In genomic region chr6:18585032-18585573, GRCh38 we compare ENCODE assay signal across 9 cellular contexts.
A peak's percentile ranks its signal among the peaks of the same experiment; 100 is the strongest.
DNase-seq lines count a peak whose midpoint lies in the region; ATAC-seq, FAIRE-seq and TF ChIP-seq lines count a peak whose summit lies in the region.
"Had no signal": no experiment of that assay in that cellular context is flagged by ENCODE, and none has a peak within 500 bp of the region (broad histone marks: within the 10 kb centered on the region; RNA-seq: fewer than 3 reads in every experiment).

No MANE protein-coding gene starts in this region.

- H3K9me3 Mint-ChIP-seq in activated T-cell treated with anti-CD3 and anti-CD28 coated beads, Interleukin-2, amount 50 U/mL, for 4 hours, result no peaks in the 10 kb centered on the region
- H3K9me3 Mint-ChIP-seq: IgD-negative memory B cell had no signal

- no peaks in the 10 kb centered on the region for H3K4me1 ChIP-seq in mucosa of descending colon (ENCODE audit: low read depth)

- no peak for FAIRE-seq in bronchial epithelial cell (lab: Jason Lieb, UNC)

- H3K36me3 ChIP-seq in bronchial epithelial cell (ENCODE audit: control insufficient read depth, insufficient read depth, low read length), result no peaks in the 10 kb centered on the region
- H3K36me3 ChIP-seq in mucosa of descending colon (ENCODE audit: low read depth), result no peaks in the 10 kb centered on the region

- no peak overlapping the region for H3K4me3 Mint-ChIP-seq in activated T-cell treated with anti-CD3 and anti-CD28 coated beads, Interleukin-2, amount 50 U/mL, for 4 hours
- H3K4me3 Mint-ChIP-seq: IgD-negative memory B cell had no signal

- H3K27me3 Mint-ChIP-seq in activated T-cell treated with anti-CD3 and anti-CD28 coated beads, Interleukin-2, amount 50 U/mL, for 4 hours (ENCODE audit: low read depth), result peaks cover 4% of the 10 kb centered on the region

- no peaks in the 10 kb centered on the region for H3K27me3 ChIP-seq in bronchial epithelial cell (ENCODE audit: control insufficient read depth, insufficient read depth, low read length)

- intact Hi-C loops in mucosa of descending colon (cut with DNase I, micrococcal nuclease), result no loop called here

- H3K4me1 Mint-ChIP-seq in activated T-cell treated with anti-CD3 and anti-CD28 coated beads, Interleukin-2, amount 50 U/mL, for 4 hours (ENCODE audit: low read depth), result no peaks in the 10 kb centered on the region

- H3K9me3 ChIP-seq in mucosa of descending colon, result no peaks in the 10 kb centered on the region

- H3K36me3 Mint-ChIP-seq in activated T-cell treated with anti-CD3 and anti-CD28 coated beads, Interleukin-2, amount 50 U/mL, for 4 hours (ENCODE audit: insufficient read depth), result no peaks in the 10 kb centered on the region
- H3K36me3 Mint-ChIP-seq: IgD-negative memory B cell had no signal

- DNase-seq in DMS53 (lab: John Stamatoyannopoulos, UW) (peak; percentile 96), NCI-H2171 (lab: John Stamatoyannopoulos, UW) (peak; percentile 9), bronchial epithelial cell (ENCODE audit: low read depth) (peak; percentile 76), mucosa of descending colon (peak in 2 of 3 donors; percentile 45 to 51)
- DNase-seq in activated naive CD4-positive, alpha-beta T cell treated with Interleukin-2 at 50 U/mL for 16 hours, result no peak
- no peak for DNase-seq in activated T-cell treated with anti-CD3 and anti-CD28 coated beads, Interleukin-2, amount 50 U/mL, for 4 hours

- TF ChIP-seq CTCF in bronchial epithelial cell (IDR thresholded peaks at IDR 0.05; ENCODE audit: insufficient read depth, low read length, severe bottlenecking) (no peak), mucosa of descending colon (IDR thresholded peaks at IDR 0.05) (no peak)

- H3K4me3 ChIP-seq in bronchial epithelial cell (ENCODE audit: low read depth, low read length), result no peak overlapping the region
- no peak overlapping the region for H3K4me3 ChIP-seq in mucosa of descending colon

- ATAC-seq in mucosa of descending colon (peak; percentile 91), HG03045 (IDR thresholded peaks at IDR 0.05; ENCODE audit: unreplicated experiment) (no peak), HG02852 (IDR thresholded peaks at IDR 0.05; ENCODE audit: unreplicated experiment) (no peak)
- no peak for ATAC-seq in activated T-cell treated with anti-CD3 and anti-CD28 coated beads, Interleukin-2, amount 50 U/mL, for 4 hours

Comparison
In these comparisons a context has a peak if more than half of its experiments do, and no peak if none do; other contexts are left out.
1. DNase-seq: peak in DMS53 (single experiment), NCI-H2171 (single experiment), bronchial epithelial cell (single experiment) and mucosa of descending colon (2 of 3); none in activated naive CD4-positive, alpha-beta T cell treated with Interleukin-2 at 50 U/mL for 16 hours (single experiment) and activated T-cell treated with anti-CD3 and anti-CD28 coated beads, Interleukin-2, amount 50 U/mL, for 4 hours (single experiment).